In the genomic region with DNA sequence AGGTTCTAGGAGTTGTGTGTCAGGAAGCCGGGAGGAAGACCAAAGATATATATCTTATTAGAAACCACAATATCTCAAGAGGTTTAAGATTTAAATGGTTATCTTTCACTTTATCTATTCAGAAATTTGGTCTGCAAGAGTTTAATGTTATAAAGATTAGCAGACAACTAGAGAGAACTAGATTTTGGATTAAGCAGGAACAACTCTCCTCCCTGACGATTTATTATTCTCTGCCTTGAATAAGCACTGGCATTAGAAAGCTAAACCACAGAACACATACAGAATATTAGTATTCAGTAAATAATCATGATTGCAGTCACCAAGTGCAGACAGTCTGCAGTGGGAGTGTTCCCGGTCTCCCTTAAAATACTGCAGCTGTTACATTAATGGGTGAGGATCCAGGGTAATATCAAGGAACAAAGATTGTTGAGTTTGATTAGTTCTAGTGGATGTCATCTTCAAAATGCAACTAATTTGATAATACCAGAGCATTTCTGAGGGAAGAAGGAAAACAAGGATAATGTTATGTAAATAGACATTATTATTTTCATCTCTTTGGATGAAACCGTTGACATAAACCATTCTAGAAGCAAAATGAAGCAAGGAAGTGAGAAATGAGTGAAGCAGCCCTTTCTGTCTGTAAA, we compare ENCODE assay signal across 26 cellular contexts.
"Had no signal": no experiment of that assay in that cellular context is flagged by ENCODE, and none has a peak within 500 bp of the region (broad histone marks: within the 10 kb centered on the region; RNA-seq: fewer than 3 reads in every experiment).

No MANE protein-coding gene starts in this region.

- H3K36me3 Mint-ChIP-seq: activated CD8-positive, alpha-beta memory T cell treated with anti-CD3 and anti-CD28 coated beads, Interleukin-2, amount 10 ng/mL, durations not matched to agents 7 days and 5 days; activated naive CD8-positive, alpha-beta T cell treated with anti-CD3 and anti-CD28 coated beads for 36 hours; T-cell had no signal

- DNase-seq: activated B cell treated with CpG ODN at 0.5 μM for 24 hours; activated CD4-positive, alpha-beta T cell treated with anti-CD3 and anti-CD28 coated beads for 1 hour; activated CD4-positive, alpha-beta T cell treated with anti-CD3 and anti-CD28 coated beads, Interleukin-2, amount 10 ng/mL, durations not matched to agents 24 days and 14 days; activated CD4-positive, alpha-beta T cell treated with anti-CD3 and anti-CD28 coated beads, Interleukin-2, amount 50 U/mL, for 48 hours; activated CD8-positive, alpha-beta memory T cell treated with anti-CD3 and anti-CD28 coated beads, Interleukin-2, amount 10 ng/mL, durations not matched to agents 7 days and 5 days; activated effector memory CD4-positive, alpha-beta T cell treated with anti-CD3 and anti-CD28 coated beads, Interleukin-2, amount 50 U/mL, for 16 hours; activated naive CD4-positive, alpha-beta T cell treated with anti-CD3 and anti-CD28 coated beads for 36 hours; activated naive CD8-positive, alpha-beta T cell treated with anti-CD3 and anti-CD28 coated beads for 36 hours; activated T-cell treated with anti-CD3 and anti-CD28 coated beads, Interleukin-2, amount 50 U/mL, for 24 hours; anterior cingulate cortex; IMR-90; Kasumi-1; KBM-7; NCI-H1105 treated with DMSO at 0.1 percent for 48 hours; NCI-H1436 treated with DMSO at 0.1 percent for 48 hours; NCI-H187; NCI-H2081; NCI-H510A treated with DMSO at 0.1 percent for 48 hours; NCI-H69; Peyer's patch; Right ventricle myocardium superior; T-cell; T-helper 2 cell; T1000 had no signal

- H3K4me3 Mint-ChIP-seq: activated B cell treated with CpG ODN at 0.5 μM for 24 hours; activated CD4-positive, alpha-beta T cell treated with anti-CD3 and anti-CD28 coated beads, Interleukin-2, amount 10 ng/mL, durations not matched to agents 24 days and 14 days; activated CD8-positive, alpha-beta memory T cell treated with anti-CD3 and anti-CD28 coated beads, Interleukin-2, amount 10 ng/mL, durations not matched to agents 7 days and 5 days; activated naive CD4-positive, alpha-beta T cell treated with anti-CD3 and anti-CD28 coated beads for 36 hours; activated naive CD8-positive, alpha-beta T cell treated with anti-CD3 and anti-CD28 coated beads for 36 hours; activated T-cell treated with anti-CD3 and anti-CD28 coated beads, Interleukin-2, amount 50 U/mL, for 24 hours; T-cell had no signal

- H3K36me3 ChIP-seq: Peyer's patch, SJSA1 had no signal

- H3K9me3 ChIP-seq: Peyer's patch, SJSA1 had no signal

- H3K4me3 ChIP-seq: Peyer's patch, SJSA1 had no signal

- H3K27me3 ChIP-seq: Peyer's patch, SJSA1 had no signal

- H3K4me1 ChIP-seq: Peyer's patch, SJSA1 had no signal

- H3K27ac ChIP-seq: Peyer's patch, RWPE1, SJSA1 had no signal

- ATAC-seq: activated CD8-positive, alpha-beta memory T cell treated with anti-CD3 and anti-CD28 coated beads, Interleukin-2, amount 10 ng/mL, durations not matched to agents 7 days and 5 days; T-cell had no signal

- H3K27me3 Mint-ChIP-seq: activated naive CD8-positive, alpha-beta T cell treated with anti-CD3 and anti-CD28 coated beads for 36 hours; activated T-cell treated with anti-CD3 and anti-CD28 coated beads, Interleukin-2, amount 50 U/mL, for 24 hours had no signal

- H3K27ac Mint-ChIP-seq: activated B cell treated with CpG ODN at 0.5 μM for 24 hours; activated CD4-positive, alpha-beta T cell treated with anti-CD3 and anti-CD28 coated beads, Interleukin-2, amount 10 ng/mL, durations not matched to agents 24 days and 14 days; activated CD8-positive, alpha-beta memory T cell treated with anti-CD3 and anti-CD28 coated beads, Interleukin-2, amount 10 ng/mL, durations not matched to agents 7 days and 5 days; activated naive CD4-positive, alpha-beta T cell treated with anti-CD3 and anti-CD28 coated beads for 36 hours; activated naive CD8-positive, alpha-beta T cell treated with anti-CD3 and anti-CD28 coated beads for 36 hours; activated T-cell treated with anti-CD3 and anti-CD28 coated beads, Interleukin-2, amount 50 U/mL, for 24 hours; T-cell had no signal

- H3K4me1 Mint-ChIP-seq: activated B cell treated with CpG ODN at 0.5 μM for 24 hours; activated CD4-positive, alpha-beta T cell treated with anti-CD3 and anti-CD28 coated beads, Interleukin-2, amount 10 ng/mL, durations not matched to agents 24 days and 14 days; activated CD8-positive, alpha-beta memory T cell treated with anti-CD3 and anti-CD28 coated beads, Interleukin-2, amount 10 ng/mL, durations not matched to agents 7 days and 5 days; activated naive CD8-positive, alpha-beta T cell treated with anti-CD3 and anti-CD28 coated beads for 36 hours had no signal

- H3K9me3 Mint-ChIP-seq: activated B cell treated with CpG ODN at 0.5 μM for 24 hours; activated CD4-positive, alpha-beta T cell treated with anti-CD3 and anti-CD28 coated beads, Interleukin-2, amount 10 ng/mL, durations not matched to agents 24 days and 14 days; activated naive CD4-positive, alpha-beta T cell treated with anti-CD3 and anti-CD28 coated beads for 36 hours; activated naive CD8-positive, alpha-beta T cell treated with anti-CD3 and anti-CD28 coated beads for 36 hours; activated T-cell treated with anti-CD3 and anti-CD28 coated beads, Interleukin-2, amount 50 U/mL, for 24 hours; T-cell had no signal
